Comparison of ENCODE assay signal across 21 cellular contexts in the genomic region with DNA sequence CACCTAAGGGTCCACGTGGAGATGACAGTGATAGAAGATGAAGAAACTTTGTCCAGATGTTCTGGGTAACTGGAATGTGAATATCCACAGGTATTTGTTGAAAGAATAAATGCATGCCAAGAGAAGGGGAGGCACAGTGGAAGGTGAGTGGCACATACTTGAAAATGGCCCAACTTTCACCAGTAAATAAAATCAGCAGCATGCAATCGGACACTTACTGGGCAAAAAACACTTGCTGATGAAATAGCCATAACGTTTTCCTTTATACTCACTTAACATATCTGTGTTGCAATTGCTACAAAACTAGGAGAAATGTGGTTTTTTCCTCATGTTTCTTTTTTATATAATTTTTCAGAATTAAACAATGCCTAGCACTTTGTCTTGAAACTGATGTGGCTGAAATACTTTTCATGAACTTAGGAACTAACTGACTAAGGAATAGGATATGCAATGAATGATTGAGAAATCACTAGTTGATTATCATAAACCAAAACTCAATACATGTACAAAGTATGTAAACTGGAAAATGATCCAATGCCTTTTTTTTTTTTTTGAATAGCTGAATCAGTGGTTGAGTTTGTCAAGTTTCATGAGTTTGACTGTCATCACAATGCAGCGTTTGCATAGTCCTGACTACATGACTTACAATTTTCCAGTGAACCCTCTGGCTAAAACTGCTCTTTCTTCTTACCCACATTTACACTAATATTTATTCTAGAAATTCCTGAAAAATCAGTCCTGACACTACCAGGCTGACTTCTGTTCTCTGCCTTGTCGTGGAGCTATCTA.
DNase-seq lines count a peak whose midpoint lies in the region; ATAC-seq and TF ChIP-seq lines count a peak whose summit lies in the region.
"Had no signal": no experiment of that assay in that cellular context is flagged by ENCODE, and none has a peak within 500 bp of the region (broad histone marks: within the 10 kb centered on the region; RNA-seq: fewer than 3 reads in every experiment).

No MANE protein-coding gene starts in this region.

- H3K27me3 Mint-ChIP-seq in MCF 10A (ENCODE audit: insufficient read depth, unreplicated experiment) (no peaks in the 10 kb centered on the region), type B pancreatic cell (no peaks in the 10 kb centered on the region)
- no peaks in the 10 kb centered on the region for H3K27me3 Mint-ChIP-seq in CD4-positive, alpha-beta T cell
- H3K27me3 Mint-ChIP-seq: activated CD4-positive, alpha-beta T cell treated with anti-CD3 and anti-CD28 coated beads, Interleukin-2, amount 10 ng/mL, durations not matched to agents 7 days and 5 days had no signal

- H3K9me3 Mint-ChIP-seq in MCF 10A (ENCODE audit: unreplicated experiment) (peaks cover 7% of the 10 kb centered on the region), type B pancreatic cell (no peaks in the 10 kb centered on the region)
- no peaks in the 10 kb centered on the region for H3K9me3 Mint-ChIP-seq in CD4-positive, alpha-beta T cell
- H3K9me3 Mint-ChIP-seq: activated CD4-positive, alpha-beta T cell treated with anti-CD3 and anti-CD28 coated beads, Interleukin-2, amount 10 ng/mL, durations not matched to agents 7 days and 5 days; H9; T-helper 2 cell treated with Interferon-gamma antibody and Interleukin-4, amounts not matched to agents 5 μg/mL and 100 μg/mL, for 36 hours had no signal

- H3K4me1 Mint-ChIP-seq in MCF 10A (ENCODE audit: insufficient read depth, unreplicated experiment): peaks cover 37% of the 10 kb centered on the region
- H3K4me1 Mint-ChIP-seq in type B pancreatic cell (ENCODE audit: unreplicated experiment): peaks cover 16% of the 10 kb centered on the region
- no peaks in the 10 kb centered on the region for H3K4me1 Mint-ChIP-seq in CD4-positive, alpha-beta T cell (ENCODE audit: low read depth)
- H3K4me1 Mint-ChIP-seq: activated CD4-positive, alpha-beta T cell treated with anti-CD3 and anti-CD28 coated beads, Interleukin-2, amount 10 ng/mL, durations not matched to agents 7 days and 5 days; H9 had no signal

- no peaks in the 10 kb centered on the region for H3K36me3 ChIP-seq in breast epithelium
- no peaks in the 10 kb centered on the region for H3K36me3 ChIP-seq in right lobe of liver
- H3K36me3 ChIP-seq in psoas muscle (ENCODE audit: insufficient read depth in 1 of 2, low read depth in 1 of 2): no peaks in the 10 kb centered on the region
- H3K36me3 ChIP-seq: adrenal gland, uterus had no signal

- H3K9me3 ChIP-seq in breast epithelium: no peaks in the 10 kb centered on the region
- no peaks in the 10 kb centered on the region for H3K9me3 ChIP-seq in right lobe of liver
- H3K9me3 ChIP-seq in CD4-positive, alpha-beta T cell (ENCODE audit: control insufficient read depth, low read length): no peaks in the 10 kb centered on the region
- H3K9me3 ChIP-seq in psoas muscle: no peaks in the 10 kb centered on the region
- H3K9me3 ChIP-seq: adrenal gland, Caco-2, uterus had no signal

- H3K36me3 Mint-ChIP-seq in MCF 10A (ENCODE audit: insufficient read depth, unreplicated experiment) (no peaks in the 10 kb centered on the region), type B pancreatic cell (no peaks in the 10 kb centered on the region)
- no peaks in the 10 kb centered on the region for H3K36me3 Mint-ChIP-seq in CD4-positive, alpha-beta T cell (ENCODE audit: low read depth)

- H3K4me3 ChIP-seq in breast epithelium (no peak overlapping the region), right lobe of liver (no peak overlapping the region), psoas muscle (no peak overlapping the region)
- H3K4me3 ChIP-seq: adrenal gland, uterus had no signal

- no peaks in the 10 kb centered on the region for H3K27me3 ChIP-seq in breast epithelium
- no peaks in the 10 kb centered on the region for H3K27me3 ChIP-seq in right lobe of liver
- no peaks in the 10 kb centered on the region for H3K27me3 ChIP-seq in CD4-positive, alpha-beta T cell (ENCODE audit: control insufficient read depth, insufficient read depth, low read length)
- H3K27me3 ChIP-seq in psoas muscle (ENCODE audit: insufficient read depth in 3 of 3, low read length in 2 of 3): peaks cover 0 to 2% (median 0%) of the 10 kb centered on the region in 3 donors
- H3K27me3 ChIP-seq: adrenal gland, dorsolateral prefrontal cortex, uterus had no signal

- no peaks in the 10 kb centered on the region for H3K4me1 ChIP-seq in breast epithelium
- H3K4me1 ChIP-seq in right lobe of liver: peaks cover 0 to 7% (median 3%) of the 10 kb centered on the region in 4 donors
- no peaks in the 10 kb centered on the region for H3K4me1 ChIP-seq in psoas muscle
- H3K4me1 ChIP-seq: adrenal gland, uterus had no signal

- ATAC-seq in right lobe of liver (peak in 3 of 4 donors; percentile 42 to 75 (median 47)), psoas muscle (no peak)
- ATAC-seq in CD4-positive, alpha-beta T cell (ENCODE audit: poor library complexity): no peak

- H3K4me3 Mint-ChIP-seq in MCF 10A (ENCODE audit: unreplicated experiment) (peak overlapping the region; percentile 36), type B pancreatic cell (no peak overlapping the region)
- H3K4me3 Mint-ChIP-seq in CD4-positive, alpha-beta T cell: no peak overlapping the region
- H3K4me3 Mint-ChIP-seq: activated CD4-positive, alpha-beta T cell treated with anti-CD3 and anti-CD28 coated beads, Interleukin-2, amount 10 ng/mL, durations not matched to agents 7 days and 5 days; H9; T-helper 2 cell treated with Interferon-gamma antibody and Interleukin-4, amounts not matched to agents 5 μg/mL and 100 μg/mL, for 36 hours had no signal

- POLR2A ChIA-PET in MCF 10A (lab: Yijun Ruan, JAX): interaction anchor here (0.9 to 2.9 kb wide), 15 partner anchors 9 to 1484 kb away, joined by 3 to 13 read pairs (median 6); no protein-coding TSS in a partner anchor
- POLR2A ChIA-PET in CD4-positive, alpha-beta T cell (lab: Charles Lee): no interaction called here

- WGBS in right lobe of liver (ENCODE audit: insufficient coverage, low coverage, low lambda C conversion rate, missing lambda C conversion rate): 30% methylated on average over 5 of the region's 5 CpGs
- WGBS in psoas muscle, 3 donors: 51 to 64% (median 51%) methylated on average over 5 of the region's 5 CpGs

- CTCF ChIA-PET in MCF 10A (lab: Yijun Ruan, JAX): interaction anchor here (0.5 to 8.5 kb wide), 5 partner anchors 13 to 616 kb away, joined by 3 to 99 read pairs (median 4); no protein-coding TSS in a partner anchor
- CTCF ChIA-PET in CD4-positive, alpha-beta T cell (lab: Charles Lee): no interaction called here

- BruUV-seq in MCF 10A (replicated peaks; lab: Mats Ljungman, UMichigan): no TSS peak

- no peak for TF ChIP-seq CTCF in MCF 10A (IDR thresholded peaks at IDR 0.05; ENCODE audit: unreplicated experiment)
- no peak for TF ChIP-seq CTCF in breast epithelium (IDR thresholded peaks at IDR 0.05)
- no peak for TF ChIP-seq CTCF in right lobe of liver (IDR thresholded peaks at IDR 0.05)
- no peak for TF ChIP-seq CTCF in type B pancreatic cell (conservative IDR thresholded peaks at IDR 0.05)
- no peak for TF ChIP-seq CTCF in CD4-positive, alpha-beta T cell (IDR thresholded peaks at IDR 0.05)
- no peak for TF ChIP-seq CTCF in psoas muscle (IDR thresholded peaks at IDR 0.05)

- H3K27ac Mint-ChIP-seq in MCF 10A (ENCODE audit: low read depth, unreplicated experiment) (peak overlapping the region; percentile 87), type B pancreatic cell (peak overlapping the region; percentile 31)
- no peak overlapping the region for H3K27ac Mint-ChIP-seq in CD4-positive, alpha-beta T cell
- H3K27ac Mint-ChIP-seq: activated CD4-positive, alpha-beta T cell treated with anti-CD3 and anti-CD28 coated beads, Interleukin-2, amount 10 ng/mL, durations not matched to agents 7 days and 5 days; H9; T-helper 2 cell treated with Interferon-gamma antibody and Interleukin-4, amounts not matched to agents 5 μg/mL and 100 μg/mL, for 36 hours had no signal

- intact Hi-C loops in MCF 10A (cut with micrococcal nuclease) (no loop called here), breast epithelium (cut with DNase I; ENCODE audit: low total_unique reads) (no loop called here), right lobe of liver (cut with DNase I) (no loop called here), psoas muscle (cut with DNase I) (no loop called here)
- intact Hi-C loops in CD4-positive, alpha-beta T cell (cut with DNase I, micrococcal nuclease): no loop called here

- TF ChIP-seq POLR2A in breast epithelium (IDR thresholded peaks at IDR 0.05) (no peak), right lobe of liver (IDR thresholded peaks at IDR 0.05) (no peak)

- H3K27ac ChIP-seq in breast epithelium (peak overlapping the region in 1 of 2 donors; percentile 21), right lobe of liver (no peak overlapping the region), psoas muscle (no peak overlapping the region)
- no peak overlapping the region for H3K27ac ChIP-seq in CD4-positive, alpha-beta T cell (ENCODE audit: low read depth, low read length)
- H3K27ac ChIP-seq: adrenal gland, dorsolateral prefrontal cortex, uterus had no signal

- DNase-seq in MCF 10A (ENCODE audit: unreplicated experiment): peak; percentile 69
- no peak for DNase-seq in breast epithelium (ENCODE audit: low spot score in 2 of 2)
- peak; percentile 84 for DNase-seq in dedifferentiated amniotic fluid mesenchymal stem cell (ENCODE audit: extremely low spot score)
- DNase-seq in right lobe of liver: no peak
- no peak for DNase-seq in type B pancreatic cell (ENCODE audit: extremely low spot score, unreplicated experiment)
- no peak for DNase-seq in stimulated activated CD4-positive, alpha-beta T cell treated with anti-CD3 and anti-CD28 coated beads, Interleukin-12 subunit alpha, Interleukin-12 subunit beta, amount 100 ng/mL, for 4 hours
- no peak for DNase-seq in CD4-positive, alpha-beta T cell
- no peak for DNase-seq in psoas muscle
- DNase-seq: 8988T; activated CD4-positive, alpha-beta T cell treated with anti-CD3 and anti-CD28 coated beads, Interleukin-2, amount 10 ng/mL, durations not matched to agents 7 days and 5 days; activated T-cell treated with anti-CD3 and anti-CD28 coated beads, Interleukin-2, amount 50 U/mL, for 48 hours; adrenal gland; dorsolateral prefrontal cortex; H9; KBM-7; NCI-H1436 treated with DMSO at 0.1 percent for 48 hours; NCI-H345; Right ventricle myocardium superior; uterus had no signal

Comparison
In these comparisons a context has a peak if more than half of its experiments do, and no peak if none do; other contexts are left out.
1. DNase-seq: peak in MCF 10A (single experiment) and dedifferentiated amniotic fluid mesenchymal stem cell (single experiment); none in breast epithelium (0 of 2), right lobe of liver (0 of 3), type B pancreatic cell (single experiment), stimulated activated CD4-positive, alpha-beta T cell treated with anti-CD3 and anti-CD28 coated beads, Interleukin-12 subunit alpha, Interleukin-12 subunit beta, amount 100 ng/mL, for 4 hours (single experiment), CD4-positive, alpha-beta T cell (0 of 10) and psoas muscle (0 of 2).
2. ATAC-seq: peak in right lobe of liver (3 of 4); none in CD4-positive, alpha-beta T cell (single experiment) and psoas muscle (0 of 4).